21 cellular contexts compared by ENCODE assay signal in the genomic region with DNA sequence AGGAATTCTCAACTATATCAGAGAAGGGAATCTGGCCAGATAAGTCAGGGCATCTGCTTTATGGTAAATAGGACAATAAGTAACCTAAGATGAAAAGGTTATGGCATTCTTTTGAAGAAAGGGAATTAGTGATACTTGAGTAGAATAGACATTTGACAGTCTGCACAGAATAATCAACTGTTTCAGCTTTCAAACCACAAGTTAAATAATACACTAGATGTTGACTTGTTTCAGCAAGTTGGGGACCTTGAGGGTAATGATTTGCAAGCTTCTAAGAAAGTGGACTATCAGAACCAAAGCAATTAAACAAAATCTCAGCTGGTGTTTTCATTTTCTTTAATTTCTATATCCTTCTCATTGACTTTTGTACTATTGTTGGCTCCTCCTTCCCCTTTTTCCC. TPM values are rescaled to one million over a fixed set of nuclear protein-coding genes. Genes with fewer than 3 reads are reported as not detected.
DNase-seq lines count a peak whose midpoint lies in the region; ATAC-seq, FAIRE-seq and TF ChIP-seq lines count a peak whose summit lies in the region.
"Had no signal": no experiment of that assay in that cellular context is flagged by ENCODE, and none has a peak within 500 bp of the region (broad histone marks: within the 10 kb centered on the region; RNA-seq: fewer than 3 reads in every experiment).

No MANE protein-coding gene starts in this region.

- intact Hi-C loops in GM12878 (cut with micrococcal nuclease; ENCODE audit: unreplicated experiment) (no loop called here), OCI-LY7 (cut with micrococcal nuclease; ENCODE audit: unreplicated experiment) (no loop called here)
- intact Hi-C loops in CD4-positive, alpha-beta T cell (cut with DNase I, micrococcal nuclease): no loop called here

- ATAC-seq in GM18873 (IDR thresholded peaks at IDR 0.05; ENCODE audit: low FRiP score, unreplicated experiment) (peak; percentile 65), GM21619 (IDR thresholded peaks at IDR 0.05; ENCODE audit: unreplicated experiment) (peak; percentile 89), HG03097 (IDR thresholded peaks at IDR 0.05; ENCODE audit: low FRiP score, unreplicated experiment) (peak; percentile 95), GM12878 (no peak; the same call in 2 of the 3 replicates)
- no peak for ATAC-seq in CD4-positive, alpha-beta T cell (ENCODE audit: poor library complexity)
- ATAC-seq: body of pancreas, K562 had no signal

- POLR2A ChIA-PET in GM12878 (lab: Charles Lee): no interaction called here
- POLR2A ChIA-PET in CD4-positive, alpha-beta T cell (lab: Charles Lee): no interaction called here
- POLR2A ChIA-PET in OCI-LY7 (lab: Charles Lee): interaction anchor here (0.5 to 0.8 kb wide), 2 partner anchors 20 to 739 kb away, joined by 3 to 4 read pairs; no protein-coding TSS in a partner anchor

- TF ChIP-seq EP300 in GM12878 (IDR thresholded peaks at IDR 0.05; ENCODE audit: borderline replicate concordance in 1 of 2, control insufficient read depth in 1 of 2, low read depth in 2 of 2, low read length in 2 of 2): no peak

- H3K79me2 ChIP-seq in GM12878 (ENCODE audit: control insufficient read depth, insufficient read depth, low read length): no peaks in the 10 kb centered on the region
- no peaks in the 10 kb centered on the region for H3K79me2 ChIP-seq in OCI-LY7 (ENCODE audit: insufficient read depth, low read depth, low read length)

- H3K4me1 ChIP-seq in GM12878 (ENCODE audit: control insufficient read depth, insufficient read depth, low read length): no peaks in the 10 kb centered on the region
- no peaks in the 10 kb centered on the region for H3K4me1 ChIP-seq in OCI-LY7 (ENCODE audit: insufficient read depth, low read length, poor library complexity, severe bottlenecking)
- H3K4me1 ChIP-seq: body of pancreas had no signal

- H3K4me2 ChIP-seq in GM12878 (ENCODE audit: control insufficient read depth, insufficient read depth) (no peak overlapping the region), OCI-LY7 (ENCODE audit: low read length) (no peak overlapping the region)

- H4K20me1 ChIP-seq in GM12878 (ENCODE audit: control insufficient read depth, insufficient read depth) (no peaks in the 10 kb centered on the region), OCI-LY7 (ENCODE audit: insufficient read depth, low read length) (no peaks in the 10 kb centered on the region)

- H3K4me1 Mint-ChIP-seq in CD4-positive, alpha-beta T cell (ENCODE audit: low read depth): no peaks in the 10 kb centered on the region
- H3K4me1 Mint-ChIP-seq: activated CD4-positive, alpha-beta memory T cell treated with anti-CD3 and anti-CD28 coated beads, Interleukin-2, amount 10 ng/mL, durations not matched to agents 7 days and 5 days had no signal

- RAD21 ChIA-PET in GM12878 (lab: Charles Lee; ENCODE audit: unreplicated experiment): no interaction called here

- H3K36me3 ChIP-seq in GM12878 (ENCODE audit: control insufficient read depth in 2 of 2, insufficient read depth in 2 of 2, low read length in 1 of 2): no peaks in the 10 kb centered on the region; a peak in 2 of 4 replicates
- H3K36me3 ChIP-seq in OCI-LY7 (ENCODE audit: insufficient read depth, low read length): peaks cover 6% of the 10 kb centered on the region

- CTCF ChIA-PET in GM12878 (lab: Yijun Ruan, JAX) (interaction anchor here (1.0 to 1.4 kb wide), 2 partner anchors 9 to 47 kb away, joined by 5 read pairs; no protein-coding TSS in a partner anchor), OCI-LY7 (lab: Charles Lee; ENCODE audit: unreplicated experiment) (no interaction called here)
- CTCF ChIA-PET in CD4-positive, alpha-beta T cell (lab: Charles Lee): no interaction called here

- H3K27ac ChIP-seq in GM12878 (ENCODE audit: control insufficient read depth, insufficient read depth) (no peak overlapping the region), OCI-LY7 (ENCODE audit: low read depth, low read length, poor library complexity, severe bottlenecking) (no peak overlapping the region)
- H3K27ac ChIP-seq in CD4-positive, alpha-beta T cell (ENCODE audit: low read depth, low read length): no peak overlapping the region
- H3K27ac ChIP-seq: body of pancreas, epithelial cell of prostate, VCaP had no signal

- in situ Hi-C loops in GM12878 (cut with MboI): no loop called here

- no peak for TF ChIP-seq CTCF in GM12878 (IDR thresholded peaks at IDR 0.05 in 2 of 3, conservative IDR thresholded peaks at IDR 0.05 in 1 of 3; ENCODE audit: control insufficient read depth in 2 of 3, extremely low read depth in 1 of 3, insufficient read depth in 1 of 3, low read depth in 3 of 3, low read length in 3 of 3)
- no peak for TF ChIP-seq CTCF in CD4-positive, alpha-beta T cell (IDR thresholded peaks at IDR 0.05)
- TF ChIP-seq CTCF in OCI-LY7 (conservative IDR thresholded peaks at IDR 0.05; ENCODE audit: low read length): no peak

- no peak for TF ChIP-seq RAD21 in GM12878 (IDR thresholded peaks at IDR 0.05; ENCODE audit: insufficient read depth, low read depth, low read length)

- no peaks in the 10 kb centered on the region for H3K9me3 ChIP-seq in GM12878 (replicated peaks; ENCODE audit: control insufficient read depth, insufficient read depth, low read length)
- no peaks in the 10 kb centered on the region for H3K9me3 ChIP-seq in CD4-positive, alpha-beta T cell (ENCODE audit: control insufficient read depth, low read length)
- H3K9me3 ChIP-seq in OCI-LY7 (ENCODE audit: low read length): no peaks in the 10 kb centered on the region
- H3K9me3 ChIP-seq: body of pancreas had no signal

- BruUV-seq in GM12878 (replicated peaks; lab: Mats Ljungman, UMichigan) (no TSS peak), OCI-LY7 (replicated peaks; lab: Mats Ljungman, UMichigan) (no TSS peak)

- no peaks in the 10 kb centered on the region for H3K27me3 ChIP-seq in GM12878 (replicated peaks in 1 of 2; ENCODE audit: control insufficient read depth in 2 of 2, insufficient read depth in 2 of 2, low read length in 1 of 2)
- H3K27me3 ChIP-seq in CD4-positive, alpha-beta T cell (ENCODE audit: control insufficient read depth, insufficient read depth, low read length): no peaks in the 10 kb centered on the region
- H3K27me3 ChIP-seq: body of pancreas had no signal

- H3K36me3 Mint-ChIP-seq in CD4-positive, alpha-beta T cell (ENCODE audit: low read depth): peaks cover 95% of the 10 kb centered on the region

- H2AFZ ChIP-seq in GM12878 (ENCODE audit: control insufficient read depth, low read depth, low read length) (no peak overlapping the region), OCI-LY7 (ENCODE audit: low read length) (no peak overlapping the region)

- H3K9ac ChIP-seq in GM12878 (ENCODE audit: control insufficient read depth, insufficient read depth, low read length): no peak overlapping the region

- no peak overlapping the region for H3K4me3 Mint-ChIP-seq in CD4-positive, alpha-beta T cell
- H3K4me3 Mint-ChIP-seq: activated CD4-positive, alpha-beta memory T cell treated with anti-CD3 and anti-CD28 coated beads, Interleukin-2, amount 10 ng/mL, durations not matched to agents 7 days and 5 days; activated naive CD8-positive, alpha-beta T cell treated with anti-CD3 and anti-CD28 coated beads for 36 hours; activated T-cell treated with anti-CD3 and anti-CD28 coated beads, Interleukin-2, amount 50 U/mL, for 24 hours; CD8-positive, alpha-beta memory T cell; dendritic cell treated with granulocyte-macrophage colony-stimulating factor and Interleukin-4, amounts not matched to agents 40 ng/mL and 50 ng/mL, for 4 days had no signal

- DNase-seq in GM12878 (ENCODE audit: low read depth, low spot score): no peak
- no peak for DNase-seq in CD4-positive, alpha-beta T cell
- no peak for DNase-seq in HCEC 1CT
- DNase-seq in OCI-LY7 (ENCODE audit: low spot score): no peak
- DNase-seq in HuH-7.5 (ENCODE audit: low spot score): no peak
- DNase-seq: activated CD4-positive, alpha-beta memory T cell treated with anti-CD3 and anti-CD28 coated beads, Interleukin-2, amount 10 ng/mL, durations not matched to agents 7 days and 5 days; activated naive CD8-positive, alpha-beta T cell treated with anti-CD3 and anti-CD28 coated beads for 36 hours; activated T-cell treated with anti-CD3 and anti-CD28 coated beads, Interleukin-2, amount 50 U/mL, for 24 hours; body of pancreas; CD8-positive, alpha-beta memory T cell; NCI-H2081; NCI-H510A treated with DMSO at 0.1 percent for 48 hours; occipital lobe; SHP77 treated with DMSO at 0.1 percent for 48 hours had no signal

- H3K9me3 Mint-ChIP-seq in CD4-positive, alpha-beta T cell: no peaks in the 10 kb centered on the region
- H3K9me3 Mint-ChIP-seq: activated CD4-positive, alpha-beta memory T cell treated with anti-CD3 and anti-CD28 coated beads, Interleukin-2, amount 10 ng/mL, durations not matched to agents 7 days and 5 days; activated naive CD8-positive, alpha-beta T cell treated with anti-CD3 and anti-CD28 coated beads for 36 hours; activated T-cell treated with anti-CD3 and anti-CD28 coated beads, Interleukin-2, amount 50 U/mL, for 24 hours; CD8-positive, alpha-beta memory T cell; dendritic cell treated with granulocyte-macrophage colony-stimulating factor and Interleukin-4, amounts not matched to agents 40 ng/mL and 50 ng/mL, for 4 days had no signal

- H3K4me3 ChIP-seq in GM12878 (no peak overlapping the region), OCI-LY7 (ENCODE audit: low read depth, low read length, poor library complexity, severe bottlenecking) (no peak overlapping the region)
- H3K4me3 ChIP-seq: body of pancreas, K562 had no signal

- no peak for FAIRE-seq in GM12878 (lab: Jason Lieb, UNC)
- FAIRE-seq: K562 had no signal

- no peak for TF ChIP-seq POLR2A in GM12878 (IDR thresholded peaks at IDR 0.05; ENCODE audit: low read depth, low read length)

- SMC1A ChIA-PET in GM12878 (lab: Charles Lee; ENCODE audit: uncharacterized antibody, unreplicated experiment): interaction anchor here (0.7 to 2.2 kb wide), 5 partner anchors 10 to 392 kb away, joined by 3 to 8 read pairs (median 3); no protein-coding TSS in a partner anchor

- H3K9me2 ChIP-seq in OCI-LY7 (ENCODE audit: insufficient read depth, low read length): no peaks in the 10 kb centered on the region

- no peak overlapping the region for H3K27ac Mint-ChIP-seq in CD4-positive, alpha-beta T cell
- H3K27ac Mint-ChIP-seq: activated CD4-positive, alpha-beta memory T cell treated with anti-CD3 and anti-CD28 coated beads, Interleukin-2, amount 10 ng/mL, durations not matched to agents 7 days and 5 days; activated naive CD8-positive, alpha-beta T cell treated with anti-CD3 and anti-CD28 coated beads for 36 hours; activated T-cell treated with anti-CD3 and anti-CD28 coated beads, Interleukin-2, amount 50 U/mL, for 24 hours; dendritic cell treated with granulocyte-macrophage colony-stimulating factor and Interleukin-4, amounts not matched to agents 40 ng/mL and 50 ng/mL, for 4 days had no signal

- H3K27me3 Mint-ChIP-seq in CD4-positive, alpha-beta T cell: no peaks in the 10 kb centered on the region
- H3K27me3 Mint-ChIP-seq: activated CD4-positive, alpha-beta memory T cell treated with anti-CD3 and anti-CD28 coated beads, Interleukin-2, amount 10 ng/mL, durations not matched to agents 7 days and 5 days; activated naive CD8-positive, alpha-beta T cell treated with anti-CD3 and anti-CD28 coated beads for 36 hours; activated T-cell treated with anti-CD3 and anti-CD28 coated beads, Interleukin-2, amount 50 U/mL, for 24 hours; CD8-positive, alpha-beta memory T cell; dendritic cell treated with granulocyte-macrophage colony-stimulating factor and Interleukin-4, amounts not matched to agents 40 ng/mL and 50 ng/mL, for 4 days had no signal

RNA-seq across cellular contexts. Expression of a gene that starts 54.5 kb away (rescaled TPM):
- total RNA-seq in GM12878 (2013; cell fraction: nucleolus; rRNA removed): 94.5 and 106 TPM in 2 replicates
- total RNA-seq in GM12878 (2014; rRNA removed) (10.1 and 11.4 TPM in 2 replicates), GM12878 (2014; rRNA removed; fragmentation: Illumina TruSeq; extraction: Trizol) (14.0 and 14.1 TPM in 2 replicates), GM12878 (2021) (13.3 and 14.2 TPM in 2 replicates), OCI-LY7 (2022) (31.9 and 34.1 TPM in 2 replicates)
- 1.7 TPM for polyA plus RNA-seq in GM12878 (2011; ENCODE audit: low read depth)
- polyA plus RNA-seq in GM12878 (2011; rRNA removed) (23.6 and 32.9 TPM in 2 replicates), GM12878 (2014; fragmentation: Illumina TruSeq; extraction: Trizol) (7.8 and 8.4 TPM in 2 replicates), GM12878 (2014; fragmentation: Nextera tagmentation; extraction: Ambion mirVana) (1 to 10 TPM; 2.0 to 4.9 TPM), GM12878 (2014; rRNA removed) (3.6 and 5.6 TPM in 2 replicates), GM12878 (2016; fragmentation: Nextera tagmentation; extraction: Ambion mirVana) (1 to 10 TPM; 7.0 to 7.5 TPM)
- 8.8 and 9.4 TPM in 2 replicates for polyA plus RNA-seq in GM12878 (2011; cell fraction: cytosol; rRNA removed)
- 31.1 and 37.4 TPM in 2 replicates for polyA plus RNA-seq in GM12878 (2011; cell fraction: nucleus; rRNA removed)
- polyA plus RNA-seq in GM12878 (2012): 2.7 and 4.5 TPM in 2 replicates
- 42.9 and 73.1 TPM in 2 replicates for polyA minus RNA-seq in GM12878 (2011; rRNA and poly(A)+ RNA removed)
- polyA minus RNA-seq in GM12878 (2011; cell fraction: cytosol; rRNA and poly(A)+ RNA removed): 17.7 and 18.4 TPM in 2 replicates
- 42.1 and 54.2 TPM in 2 replicates for polyA minus RNA-seq in GM12878 (2011; cell fraction: nucleus; rRNA and poly(A)+ RNA removed)
- 10 to 100 TPM; 38.2 to 39.4 TPM for total RNA-seq in CD4-positive, alpha-beta T cell
- 14.7 and 19.6 TPM in 2 replicates for total RNA-seq in OCI-LY7 (2014; rRNA removed; shearing (Covaris generic))

Comparison
In these comparisons a context has a peak if more than half of its experiments do, and no peak if none do; other contexts are left out.
1. ATAC-seq: peak in GM18873 (single experiment), GM21619 (single experiment) and HG03097 (single experiment); none in GM12878 (single experiment) and CD4-positive, alpha-beta T cell (single experiment).